ENCODE assay signal across 21 cellular contexts in the genomic region with DNA sequence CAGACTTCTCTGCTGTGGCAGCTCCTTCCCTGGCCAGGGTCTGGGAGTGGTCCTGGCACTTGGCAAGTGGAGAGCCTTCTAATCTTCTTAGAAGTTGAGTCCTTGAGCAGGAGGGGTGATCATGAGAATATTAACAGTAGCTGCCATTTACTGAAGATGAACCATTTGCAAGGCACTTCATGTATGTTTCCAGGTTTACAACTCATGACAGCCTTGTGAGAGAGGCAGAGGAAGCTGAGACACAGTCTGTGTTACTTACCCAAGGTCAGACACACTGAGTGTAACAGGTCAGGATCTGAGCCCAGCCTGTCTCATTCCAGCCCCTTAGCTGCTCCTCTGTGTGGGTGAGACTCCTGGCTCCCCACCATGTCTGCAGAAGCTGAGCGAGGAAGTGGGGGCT. TPM values are rescaled to one million over a fixed set of nuclear protein-coding genes. Genes with fewer than 3 reads are reported as not detected.
DNase-seq lines count a peak whose midpoint lies in the region; ATAC-seq and TF ChIP-seq lines count a peak whose summit lies in the region.
"Had no signal": no experiment of that assay in that cellular context is flagged by ENCODE, and none has a peak within 500 bp of the region (broad histone marks: within the 10 kb centered on the region; RNA-seq: fewer than 3 reads in every experiment).

No MANE protein-coding gene starts in this region.

- TF ChIP-seq CTCF in A673 (conservative IDR thresholded peaks at IDR 0.05; ENCODE audit: low read depth, low read length) (no peak), brain microvascular endothelial cell (IDR thresholded peaks at IDR 0.05; ENCODE audit: low read depth, low read length, missing control alignments) (no peak), nephron (IDR thresholded peaks at IDR 0.05; ENCODE audit: unreplicated experiment in 3 of 3) (no peak), dorsolateral prefrontal cortex (IDR thresholded peaks at IDR 0.05 in 54 of 56, conservative IDR thresholded peaks at IDR 0.05 in 2 of 56; ENCODE audit: low read depth in 1 of 56, partially characterized antibody in 56 of 56) (no peak), endothelial cell (IDR thresholded peaks at IDR 0.05; ENCODE audit: unreplicated experiment) (no peak)

- BruUV-seq in A673 (replicated peaks; lab: Mats Ljungman, UMichigan) = no TSS peak

- peak overlapping the region; percentile 32 for H3K27ac ChIP-seq in A673 (ENCODE audit: low read depth, low read length, poor library complexity, severe bottlenecking)
- peak overlapping the region; percentile 92 for H3K27ac ChIP-seq in brain microvascular endothelial cell
- peak overlapping the region in 1 of 59 donors; percentile 26 for H3K27ac ChIP-seq in dorsolateral prefrontal cortex
- H3K27ac ChIP-seq: lower lobe of right lung had no signal

- peaks cover 11% of the 10 kb centered on the region for H3K36me3 Mint-ChIP-seq in nephron (ENCODE audit: low read depth)
- H3K36me3 Mint-ChIP-seq in endothelial cell (ENCODE audit: low read depth, unreplicated experiment) = peaks cover 8% of the 10 kb centered on the region
- H3K36me3 Mint-ChIP-seq: activated CD8-positive, alpha-beta memory T cell treated with anti-CD3 and anti-CD28 coated beads, Interleukin-2, amount 10 ng/mL, durations not matched to agents 7 days and 5 days; immature natural killer cell; naive thymus-derived CD8-positive, alpha-beta T cell had no signal

- no peaks in the 10 kb centered on the region for H3K9me3 Mint-ChIP-seq in nephron
- no peaks in the 10 kb centered on the region for H3K9me3 Mint-ChIP-seq in endothelial cell (ENCODE audit: unreplicated experiment)
- H3K9me3 Mint-ChIP-seq: immature natural killer cell; naive thymus-derived CD8-positive, alpha-beta T cell had no signal

- peaks cover 80% of the 10 kb centered on the region for H3K4me1 Mint-ChIP-seq in nephron
- peaks cover 12% of the 10 kb centered on the region for H3K4me1 Mint-ChIP-seq in endothelial cell (ENCODE audit: unreplicated experiment)
- H3K4me1 Mint-ChIP-seq: activated CD8-positive, alpha-beta memory T cell treated with anti-CD3 and anti-CD28 coated beads, Interleukin-2, amount 10 ng/mL, durations not matched to agents 7 days and 5 days; immature natural killer cell had no signal

- no peak for ATAC-seq in sciatic nerve
- ATAC-seq: activated CD8-positive, alpha-beta memory T cell treated with anti-CD3 and anti-CD28 coated beads, Interleukin-2, amount 10 ng/mL, durations not matched to agents 7 days and 5 days; K562; naive thymus-derived CD8-positive, alpha-beta T cell had no signal

- H3K4me3 Mint-ChIP-seq in nephron (peak overlapping the region in 1 of 3 experiments; percentile 19), endothelial cell (ENCODE audit: unreplicated experiment) (no peak overlapping the region)
- H3K4me3 Mint-ChIP-seq: activated CD8-positive, alpha-beta memory T cell treated with anti-CD3 and anti-CD28 coated beads, Interleukin-2, amount 10 ng/mL, durations not matched to agents 7 days and 5 days; immature natural killer cell; naive thymus-derived CD8-positive, alpha-beta T cell had no signal

- intact Hi-C loops in A673 (cut with micrococcal nuclease; ENCODE audit: unreplicated experiment) (no loop called here), dorsolateral prefrontal cortex (cut with DNase I) (no loop called here), sciatic nerve (cut with DNase I) (no loop called here)

- H3K4me1 ChIP-seq in A673 (ENCODE audit: insufficient read depth, low read length, poor library complexity, severe bottlenecking) = peaks cover 10% of the 10 kb centered on the region

- no peak overlapping the region for H3K4me3 ChIP-seq in A673 (ENCODE audit: low read depth, low read length, poor library complexity, severe bottlenecking)
- H3K4me3 ChIP-seq in H7 (ENCODE audit: insufficient read depth, low read depth, low read length) = no peak overlapping the region
- H3K4me3 ChIP-seq in brain microvascular endothelial cell (ENCODE audit: low read depth, low read length) = no peak overlapping the region
- no peak overlapping the region for H3K4me3 ChIP-seq in dorsolateral prefrontal cortex
- H3K4me3 ChIP-seq: K562, lower lobe of right lung, stomach had no signal

- in situ Hi-C loops in brain microvascular endothelial cell (cut with HindIII; ENCODE audit: low pct_ligation_motif_present, low sequenced_read_pairs) = no loop called here

- CTCF ChIA-PET in A673 (lab: Charles Lee) = no interaction called here

- H3K27me3 Mint-ChIP-seq in nephron (ENCODE audit: low read depth) (no peaks in the 10 kb centered on the region), endothelial cell (ENCODE audit: unreplicated experiment) (peaks cover 9% of the 10 kb centered on the region)
- H3K27me3 Mint-ChIP-seq: activated CD8-positive, alpha-beta memory T cell treated with anti-CD3 and anti-CD28 coated beads, Interleukin-2, amount 10 ng/mL, durations not matched to agents 7 days and 5 days had no signal

- POLR2A ChIA-PET in A673 (lab: Charles Lee; ENCODE audit: low non-redundant PET) = no interaction called here

- DNase-seq in A673 (ENCODE audit: low spot score) (no peak), H7 (peak; percentile 16), brain microvascular endothelial cell (peak; percentile 34), dorsolateral prefrontal cortex (no peak), endothelial cell (ENCODE audit: low spot score) (no peak), sciatic nerve (ENCODE audit: low spot score) (no peak)
- DNase-seq in activated CD4-positive, alpha-beta T cell treated with anti-CD3 and anti-CD28 coated beads for 1 hour = no peak
- DNase-seq: activated CD4-positive, CD25-positive, alpha-beta regulatory T cell treated with anti-CD3 and anti-CD28 coated beads, Interleukin-2, amount 50 U/mL, for 72 hours; activated CD8-positive, alpha-beta memory T cell treated with anti-CD3 and anti-CD28 coated beads, Interleukin-2, amount 10 ng/mL, durations not matched to agents 7 days and 5 days; activated gamma-delta T cell; anterior cingulate cortex; erythroblast; immature natural killer cell; lower lobe of right lung; naive thymus-derived CD8-positive, alpha-beta T cell; NCI-H2081; NCI-H510A treated with DMSO at 0.1 percent for 48 hours; SIG-M5; stomach had no signal

- H3K9me3 ChIP-seq in A673 (ENCODE audit: low read depth, low read length, poor library complexity, severe bottlenecking) = no peaks in the 10 kb centered on the region
- H3K9me3 ChIP-seq: lower lobe of right lung, stomach had no signal

- H3K27me3 ChIP-seq in A673 (replicated peaks; ENCODE audit: insufficient read depth, low read depth, low read length, poor library complexity) (no peaks in the 10 kb centered on the region), H7 (ENCODE audit: control insufficient read depth, insufficient read depth, low read length) (no peaks in the 10 kb centered on the region), brain microvascular endothelial cell (replicated peaks) (no peaks in the 10 kb centered on the region), dorsolateral prefrontal cortex (no peaks in the 10 kb centered on the region)
- H3K27me3 ChIP-seq: stomach had no signal

- peak overlapping the region; percentile 82 to 94 (median 91) for H3K27ac Mint-ChIP-seq in nephron
- no peak overlapping the region for H3K27ac Mint-ChIP-seq in endothelial cell (ENCODE audit: unreplicated experiment)
- H3K27ac Mint-ChIP-seq: activated CD8-positive, alpha-beta memory T cell treated with anti-CD3 and anti-CD28 coated beads, Interleukin-2, amount 10 ng/mL, durations not matched to agents 7 days and 5 days; immature natural killer cell had no signal

- H3K36me3 ChIP-seq in A673 (ENCODE audit: insufficient read depth, low read length, poor library complexity, severe bottlenecking) = no peaks in the 10 kb centered on the region
- no peaks in the 10 kb centered on the region; the same call in 1 of the 2 replicates for H3K36me3 ChIP-seq in H7 (replicated peaks; ENCODE audit: control insufficient read depth, insufficient read depth, low read length)
- no peaks in the 10 kb centered on the region for H3K36me3 ChIP-seq in brain microvascular endothelial cell (replicated peaks)
- H3K36me3 ChIP-seq: lower lobe of right lung, stomach had no signal

RNA-seq across cellular contexts. Expression of a gene that starts 45.5 kb away (rescaled TPM):
- total RNA-seq in A673 (2021) (28.7 and 33.2 TPM in 2 replicates), dorsolateral prefrontal cortex (10 to 100 TPM; 18.4 to 31.7 (median 23.1) TPM), endothelial cell (ENCODE audit: unreplicated experiment) (31.3 TPM), sciatic nerve (32.6 TPM)
- total RNA-seq in H7 (2014; rRNA removed; shearing (Covaris generic)) = 48.3 and 52.2 TPM in 2 replicates

RNA-seq across cellular contexts. Expression of a gene that starts 49.4 kb away (rescaled TPM):
- total RNA-seq in A673 (2021) (84.5 and 95.8 TPM in 2 replicates), dorsolateral prefrontal cortex (10 to 100 TPM in 100 of 120 experiments, 1 to 10 TPM in 20; 5.8 to 26.2 (median 13.0) TPM), endothelial cell (ENCODE audit: unreplicated experiment) (208 TPM), sciatic nerve (11.0 TPM)
- total RNA-seq in H7 (2014; rRNA removed; shearing (Covaris generic)) = 143 and 163 TPM in 2 replicates

RNA-seq across cellular contexts. Expression of a gene that starts 56.4 kb away (rescaled TPM):
- 38.7 and 50.7 TPM in 2 replicates for total RNA-seq in A673 (2021)
- total RNA-seq in H7 (2014; rRNA removed; shearing (Covaris generic)) = 9.4 and 10.9 TPM in 2 replicates
- total RNA-seq in dorsolateral prefrontal cortex = 100 to 1,000 TPM in 19 of 120 experiments, 10 to 100 TPM in 101; 57.4 to 123 (median 84.1) TPM
- total RNA-seq in endothelial cell (ENCODE audit: unreplicated experiment) = 55.4 TPM
- total RNA-seq in sciatic nerve = 42.9 TPM

Comparison
In these comparisons a context has a peak if more than half of its experiments do, and no peak if none do; other contexts are left out.
1. DNase-seq: peak in H7 (single experiment) and brain microvascular endothelial cell (single experiment); none in A673 (single experiment), dorsolateral prefrontal cortex (0 of 10), endothelial cell (single experiment), sciatic nerve (single experiment) and activated CD4-positive, alpha-beta T cell treated with anti-CD3 and anti-CD28 coated beads for 1 hour (single experiment).